In the genomic region with DNA sequence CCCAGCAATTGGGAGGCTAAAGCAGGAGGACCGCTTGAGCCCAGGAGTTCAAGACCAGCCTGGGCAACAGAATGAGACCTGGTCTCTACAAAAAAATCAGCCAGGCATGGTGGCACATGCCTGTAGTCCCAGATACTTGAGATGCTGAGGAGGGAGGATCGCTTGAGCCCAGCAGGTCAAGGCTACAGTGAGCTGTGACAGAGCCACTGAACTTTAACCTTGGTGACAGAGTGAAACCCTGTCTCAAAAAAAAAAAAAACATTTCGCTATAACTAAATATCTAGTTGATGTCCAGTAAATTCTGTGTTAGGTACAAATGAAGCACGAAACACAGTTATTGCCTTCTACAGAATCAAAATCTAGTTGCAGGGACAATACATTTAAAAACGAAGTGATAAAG, we compare ENCODE assay signal across 1 cellular context.
TF ChIP-seq lines count a peak whose summit lies in the region.

No MANE protein-coding gene starts in this region.

TF ChIP-seq in WTC11, 78 proteins besides CTCF, POLR2A, EP300 and RAD21 (continued from another document):
- TF ChIP-seq, protein P1, sequence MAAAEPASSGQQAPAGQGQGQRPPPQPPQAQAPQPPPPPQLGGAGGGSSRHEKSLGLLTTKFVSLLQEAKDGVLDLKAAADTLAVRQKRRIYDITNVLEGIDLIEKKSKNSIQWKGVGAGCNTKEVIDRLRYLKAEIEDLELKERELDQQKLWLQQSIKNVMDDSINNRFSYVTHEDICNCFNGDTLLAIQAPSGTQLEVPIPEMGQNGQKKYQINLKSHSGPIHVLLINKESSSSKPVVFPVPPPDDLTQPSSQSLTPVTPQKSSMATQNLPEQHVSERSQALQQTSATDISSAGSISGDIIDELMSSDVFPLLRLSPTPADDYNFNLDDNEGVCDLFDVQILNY (CRISPR knock-in tag; IDR thresholded peaks at IDR 0.05), result no peak
- TF ChIP-seq, protein P2, sequence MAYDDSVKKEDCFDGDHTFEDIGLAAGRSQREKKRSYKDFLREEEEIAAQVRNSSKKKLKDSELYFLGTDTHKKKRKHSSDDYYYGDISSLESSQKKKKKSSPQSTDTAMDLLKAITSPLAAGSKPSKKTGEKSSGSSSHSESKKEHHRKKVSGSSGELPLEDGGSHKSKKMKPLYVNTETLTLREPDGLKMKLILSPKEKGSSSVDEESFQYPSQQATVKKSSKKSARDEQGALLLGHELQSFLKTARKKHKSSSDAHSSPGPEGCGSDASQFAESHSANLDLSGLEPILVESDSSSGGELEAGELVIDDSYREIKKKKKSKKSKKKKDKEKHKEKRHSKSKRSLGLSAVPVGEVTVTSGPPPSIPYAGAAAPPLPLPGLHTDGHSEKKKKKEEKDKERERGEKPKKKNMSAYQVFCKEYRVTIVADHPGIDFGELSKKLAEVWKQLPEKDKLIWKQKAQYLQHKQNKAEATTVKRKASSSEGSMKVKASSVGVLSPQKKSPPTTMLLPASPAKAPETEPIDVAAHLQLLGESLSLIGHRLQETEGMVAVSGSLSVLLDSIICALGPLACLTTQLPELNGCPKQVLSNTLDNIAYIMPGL (CRISPR knock-in tag; IDR thresholded peaks at IDR 0.05), result no peak
